21 cellular contexts compared by ENCODE assay signal in genomic region chrX:150958177-150958576, GRCh38. TPM values are rescaled to one million over a fixed set of nuclear protein-coding genes. Genes with fewer than 3 reads are reported as not detected.
DNase-seq lines count a peak whose midpoint lies in the region; ATAC-seq and TF ChIP-seq lines count a peak whose summit lies in the region.
"Had no signal": no experiment of that assay in that cellular context is flagged by ENCODE, and none has a peak within 500 bp of the region (broad histone marks: within the 10 kb centered on the region; RNA-seq: fewer than 3 reads in every experiment).

No MANE protein-coding gene starts in this region.

- no peaks in the 10 kb centered on the region for H3K4me1 ChIP-seq in thyroid gland
- H3K4me1 ChIP-seq: colonic mucosa had no signal

- TF ChIP-seq CTCF in thyroid gland (IDR thresholded peaks at IDR 0.05) = no peak

- no peaks in the 10 kb centered on the region for H3K27me3 ChIP-seq in thyroid gland
- H3K27me3 ChIP-seq: brain microvascular endothelial cell, colonic mucosa, neutrophil had no signal

- TF ChIP-seq POLR2A in thyroid gland (IDR thresholded peaks at IDR 0.05) = no peak
- no peak for TF ChIP-seq POLR2A in GM18505 (IDR thresholded peaks at IDR 0.05; ENCODE audit: borderline replicate concordance, extremely low read depth, insufficient read depth, insufficient read length)

- intact Hi-C loops in head of caudate nucleus (cut with DNase I) = no loop called here
- intact Hi-C loops in thyroid gland (cut with DNase I) = no loop called here
- intact Hi-C loops in left colon (cut with DNase I, micrococcal nuclease) = no loop called here

- H3K27ac ChIP-seq in thyroid gland = no peak overlapping the region
- H3K27ac ChIP-seq: brain microvascular endothelial cell, colonic mucosa, neutrophil had no signal

- whole genome bisulfite sequencing in thyroid gland, 2 donors = 75 to 80% methylated on average over 1 of the region's 1 CpG

- no peaks in the 10 kb centered on the region for H3K9me3 ChIP-seq in thyroid gland
- H3K9me3 ChIP-seq: colonic mucosa, neutrophil had no signal

- ATAC-seq in left colon (no peak), GM18505 (IDR thresholded peaks at IDR 0.05; ENCODE audit: unreplicated experiment) (no peak)
- ATAC-seq: Right ventricle myocardium inferior had no signal

- peak; percentile 21 for DNase-seq in NCI-H748 (lab: John Stamatoyannopoulos, UW; ENCODE audit: unreplicated experiment)
- no peak for DNase-seq in NCI-H748 treated with DMSO at 0.1 percent for 48 hours (lab: John Stamatoyannopoulos, UW)
- peak; percentile 68 to 88 for DNase-seq in NCI-H524 (lab: John Stamatoyannopoulos, UW)
- peak in 28 of 42 donors; percentile 3 to 53 (median 18) for DNase-seq in head of caudate nucleus
- DNase-seq in superior temporal gyrus (ENCODE audit: extremely low spot score) = peak; percentile 36
- no peak for DNase-seq in thyroid gland
- DNase-seq in left colon = no peak
- DNase-seq: ACHN; activated CD4-positive, alpha-beta T cell treated with anti-CD3 and anti-CD28 coated beads for 48 hours; activated naive CD8-positive, alpha-beta T cell treated with anti-CD3 and anti-CD28 coated beads, Interleukin-2, amount 10 ng/mL, durations not matched to agents 7 days and 5 days; brain microvascular endothelial cell; CD4-positive, CD25-positive, alpha-beta regulatory T cell; colonic mucosa; DMS153; NCI-H1417; NCI-H2227 treated with DMSO at 0.1 percent for 48 hours; stimulated activated CD8-positive, alpha-beta memory T cell treated with anti-CD3 and anti-CD28 coated beads, Interleukin-4, amount 100 ng/mL, for 48 hours; T-helper 1 cell had no signal

- H3K4me3 ChIP-seq in thyroid gland (replicated peaks in 1 of 3) = no peak overlapping the region
- H3K4me3 ChIP-seq: colonic mucosa had no signal

- H3K36me3 ChIP-seq in thyroid gland = no peaks in the 10 kb centered on the region
- H3K36me3 ChIP-seq: brain microvascular endothelial cell, colonic mucosa, neutrophil had no signal

RNA-seq across cellular contexts. Expression of gene HMGB3, which starts 25.0 kb away (rescaled TPM):
- 1 to 10 TPM; 5.6 to 9.1 (median 8.4) TPM for total RNA-seq in thyroid gland
- total RNA-seq in left colon = 10 to 100 TPM; 39.0 to 39.1 TPM

RNA-seq across cellular contexts. Expression of gene CD99L2, which starts 59.7 kb away (rescaled TPM):
- total RNA-seq in thyroid gland (10 to 100 TPM; 26.4 to 39.1 (median 31.2) TPM), left colon (10 to 100 TPM; 11.3 to 16.9 TPM)

Comparison
In these comparisons a context has a peak if more than half of its experiments do, and no peak if none do; other contexts are left out.
1. DNase-seq: peak in NCI-H748 (single experiment), NCI-H524 (2 of 2), head of caudate nucleus (28 of 42) and superior temporal gyrus (single experiment); none in NCI-H748 treated with DMSO at 0.1 percent for 48 hours (single experiment), thyroid gland (0 of 2) and left colon (0 of 2).